ENCODE assay signal across 25 cellular contexts in the genomic region with DNA sequence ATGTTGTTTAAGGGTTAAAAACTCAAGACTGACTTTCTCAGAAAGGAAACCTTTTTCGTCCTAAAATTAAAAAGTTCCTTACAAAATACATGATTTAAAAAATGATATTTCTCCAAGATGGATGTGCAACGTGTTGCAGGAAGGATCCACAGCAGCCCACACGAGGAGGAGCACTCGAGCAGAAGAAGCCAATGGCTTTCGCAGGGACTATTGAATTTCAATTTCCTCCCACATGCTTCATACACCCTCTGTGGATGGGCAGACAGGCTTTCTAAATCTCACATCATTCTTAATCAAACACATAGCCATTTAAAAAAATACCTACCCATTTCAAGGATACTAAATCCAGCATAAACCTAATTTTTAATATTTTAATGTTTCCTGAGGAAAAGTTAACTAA.
"Had no signal": no experiment of that assay in that cellular context is flagged by ENCODE, and none has a peak within 500 bp of the region (broad histone marks: within the 10 kb centered on the region; RNA-seq: fewer than 3 reads in every experiment).

No MANE protein-coding gene starts in this region.

- H3K27ac ChIP-seq: colonic mucosa, epithelial cell of prostate, esophagus squamous epithelium, gastrocnemius medialis, heart left ventricle, hepatocyte, left lung, lower lobe of right lung had no signal

- DNase-seq: colonic mucosa; cortex of kidney; effector CD8-positive, alpha-beta T cell; effector memory CD8-positive, alpha-beta T cell; endodermal cell; erythroblast; esophagus squamous epithelium; foreskin fibroblast; foreskin melanocyte; gastrocnemius medialis; heart left ventricle; hypothalamus; immature natural killer cell; islet precursor cell; kidney; kidney glomerular epithelial cell; left colon; left lung; left ventricle myocardium superior; lower lobe of right lung; mesenchymal stem cell; naive thymus-derived CD4-positive, alpha-beta T cell had no signal

- H3K36me3 ChIP-seq: colonic mucosa, esophagus squamous epithelium, gastrocnemius medialis, heart left ventricle, left lung, lower lobe of right lung had no signal

- H3K9me3 ChIP-seq: colonic mucosa, esophagus squamous epithelium, gastrocnemius medialis, heart left ventricle, lower lobe of right lung had no signal

- H3K4me3 ChIP-seq: colonic mucosa, esophagus squamous epithelium, gastrocnemius medialis, heart left ventricle, hepatocyte, left lung, lower lobe of right lung had no signal

- H3K4me1 ChIP-seq: colonic mucosa, esophagus squamous epithelium, gastrocnemius medialis, heart left ventricle, left lung, lower lobe of right lung had no signal

- ATAC-seq: effector memory CD8-positive, alpha-beta T cell; esophagus mucosa; gastrocnemius medialis; heart left ventricle; left colon; left lung; left ventricle myocardium superior; lower lobe of right lung; naive thymus-derived CD4-positive, alpha-beta T cell had no signal

- H3K27me3 ChIP-seq: colonic mucosa, esophagus squamous epithelium, gastrocnemius medialis, heart left ventricle, hepatocyte, left lung had no signal
